ENCODE assay signal across 24 cellular contexts in genomic region chr6:5344038-5344437, GRCh38.
A peak's percentile ranks its signal among the peaks of the same experiment; 100 is the strongest.
DNase-seq lines count a peak whose midpoint lies in the region; ATAC-seq and TF ChIP-seq lines count a peak whose summit lies in the region.
"Had no signal": no experiment of that assay in that cellular context is flagged by ENCODE, and none has a peak within 500 bp of the region (broad histone marks: within the 10 kb centered on the region; RNA-seq: fewer than 3 reads in every experiment).

No MANE protein-coding gene starts in this region.

- TF ChIP-seq CTCF in neural crest cell (conservative IDR thresholded peaks at IDR 0.05): no peak

- H3K27me3 ChIP-seq in H7 (ENCODE audit: control insufficient read depth, insufficient read depth, low read length): no peaks in the 10 kb centered on the region
- H3K27me3 ChIP-seq: BLaER1 treated with 17β-estradiol and CSF1 and Interleukin-3, amounts not matched to agents 10 nM and 100 nM had no signal

- H3K9me3 Mint-ChIP-seq in neural crest cell: no peaks in the 10 kb centered on the region

- no peaks in the 10 kb centered on the region for H3K4me1 Mint-ChIP-seq in neural crest cell

- peaks cover 3% of the 10 kb centered on the region for H3K36me3 Mint-ChIP-seq in neural crest cell (ENCODE audit: low read depth)

- ATAC-seq in GM21619 (IDR thresholded peaks at IDR 0.05; ENCODE audit: unreplicated experiment) (no peak), HG03139 (IDR thresholded peaks at IDR 0.05; ENCODE audit: unreplicated experiment) (no peak)
- ATAC-seq: HCT116 had no signal

- H3K4me3 Mint-ChIP-seq in neural crest cell: no peak overlapping the region
- H3K4me3 Mint-ChIP-seq: CD8-positive, alpha-beta memory T cell had no signal

- H3K4me3 ChIP-seq in H7 (ENCODE audit: insufficient read depth, low read depth, low read length): no peak overlapping the region
- H3K4me3 ChIP-seq: BLaER1 treated with 17β-estradiol and CSF1 and Interleukin-3, amounts not matched to agents 10 nM and 100 nM; GM23248; PC-9 had no signal

- DNase-seq in DMS53 (lab: John Stamatoyannopoulos, UW) (peak; percentile 37), DMS53 treated with DMSO at 0.1 percent for 48 hours (lab: John Stamatoyannopoulos, UW; ENCODE audit: unreplicated experiment) (no peak), H7 (peak; percentile 9), dermis microvascular lymphatic vessel endothelial cell (ENCODE audit: low read depth in 2 of 2) (peak; percentile 85 to 91), neural crest cell (ENCODE audit: low read depth, low spot score) (no peak), NCI-H2081 treated with DMSO at 0.1 percent for 48 hours (lab: John Stamatoyannopoulos, UW) (no peak)
- DNase-seq: ACHN; CD8-positive, alpha-beta memory T cell; DMS79; GM23248; MM.1S; NCI-H1048; NCI-H1417 treated with DMSO at 0.1 percent for 48 hours; NCI-H187; NCI-H2107; NCI-H446 treated with DMSO at 0.1 percent for 48 hours; NCI-H526 treated with DMSO at 0.1 percent for 48 hours; PC-9; RPMI8226; SHP77 treated with DMSO at 0.1 percent for 48 hours had no signal

- H3K36me3 ChIP-seq in H7 (replicated peaks; ENCODE audit: control insufficient read depth, insufficient read depth, low read length): no peaks in the 10 kb centered on the region

- no peaks in the 10 kb centered on the region for H3K27me3 Mint-ChIP-seq in neural crest cell (ENCODE audit: low read depth)
- H3K27me3 Mint-ChIP-seq: CD8-positive, alpha-beta memory T cell had no signal

- H3K27ac Mint-ChIP-seq in neural crest cell (ENCODE audit: unreplicated experiment): peak overlapping the region; percentile 1

Comparison
In these comparisons a context has a peak if more than half of its experiments do, and no peak if none do; other contexts are left out.
1. DNase-seq: peak in DMS53 (single experiment), H7 (single experiment) and dermis microvascular lymphatic vessel endothelial cell (2 of 2); none in DMS53 treated with DMSO at 0.1 percent for 48 hours (single experiment), neural crest cell (single experiment) and NCI-H2081 treated with DMSO at 0.1 percent for 48 hours (single experiment).